ENCODE assay signal across 16 cellular contexts in genomic region chr16:87908101-87908500, GRCh38. TPM values are rescaled to one million over a fixed set of nuclear protein-coding genes. Genes with fewer than 3 reads are reported as not detected.
"Had no signal": no experiment of that assay in that cellular context is flagged by ENCODE, and none has a peak within 500 bp of the region (broad histone marks: within the 10 kb centered on the region; RNA-seq: fewer than 3 reads in every experiment).

No MANE protein-coding gene starts in this region.

RNA-seq across cellular contexts. Expression of gene CA5A, which starts 28.2 kb away (rescaled TPM):
- total RNA-seq: colonic mucosa, dermis microvascular lymphatic vessel endothelial cell, endodermal cell, esophagus mucosa, esophagus squamous epithelium, gastrocnemius medialis, glomerular endothelial cell, kidney epithelial cell, left cardiac atrium, left ventricle myocardium superior, lower leg skin, lung microvascular endothelial cell, mesenteric fat pad, mesothelial cell of epicardium, myocyte had no signal
- polyA plus RNA-seq: keratinocyte had no signal
